26 cellular contexts compared by ENCODE assay signal in the genomic region with DNA sequence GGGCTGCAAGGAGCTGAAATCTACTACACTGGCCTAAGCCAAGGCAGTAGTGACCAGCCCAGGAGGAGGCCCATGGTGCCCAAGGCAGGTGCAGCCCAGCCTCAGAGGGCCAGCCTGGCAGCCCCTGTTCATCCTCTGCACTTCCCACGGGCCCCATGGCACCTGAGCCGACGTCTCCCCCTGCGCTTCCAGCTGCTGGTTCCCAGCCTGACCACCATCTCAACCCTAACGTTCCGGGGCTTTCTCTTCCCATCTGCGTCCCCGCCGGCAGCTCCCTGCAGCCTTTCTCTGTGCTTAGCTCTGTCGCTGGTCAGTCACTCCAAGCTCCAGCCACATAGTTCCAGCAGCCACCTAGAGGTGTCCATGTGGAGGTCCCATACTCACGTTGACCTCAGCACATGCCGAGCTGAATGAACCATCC.
A peak's percentile ranks its signal among the peaks of the same experiment; 100 is the strongest.
DNase-seq lines count a peak whose midpoint lies in the region; ATAC-seq, FAIRE-seq and TF ChIP-seq lines count a peak whose summit lies in the region.
"Had no signal": no experiment of that assay in that cellular context is flagged by ENCODE, and none has a peak within 500 bp of the region (broad histone marks: within the 10 kb centered on the region; RNA-seq: fewer than 3 reads in every experiment).

No MANE protein-coding gene starts in this region.

- H4K91ac ChIP-seq in neuronal stem cell (ENCODE audit: low read depth, low read length, poor library complexity): peak overlapping the region; percentile 79

- no CpG with 5 or more reads among the region's 12 CpGs for WGBS in neuronal stem cell (ENCODE audit: extremely low coverage in 2 of 2, insufficient read length in 2 of 2, insufficient replicate concordance in 1 of 2), 2 donors

- H3K4me3 ChIP-seq in kidney (ENCODE audit: low read length in 2 of 2): no peak overlapping the region
- no peak overlapping the region for H3K4me3 ChIP-seq in neuronal stem cell (ENCODE audit: low read length in 2 of 2)
- H3K4me3 ChIP-seq in tibial artery: no peak overlapping the region

- ATAC-seq in Right ventricle myocardium inferior (no peak), GM18861 (IDR thresholded peaks at IDR 0.05; ENCODE audit: unreplicated experiment) (no peak)
- ATAC-seq: Panc1 had no signal

- H3K9me3 ChIP-seq in kidney (ENCODE audit: control insufficient read depth in 1 of 2, low read length in 2 of 2) (no peaks in the 10 kb centered on the region), neuronal stem cell (replicated peaks in 1 of 2; ENCODE audit: control insufficient read depth in 2 of 2, insufficient read depth in 1 of 2, low read depth in 1 of 2, low read length in 2 of 2) (no peaks in the 10 kb centered on the region), tibial artery (no peaks in the 10 kb centered on the region)

- H3K4me3 Mint-ChIP-seq in HFFc6: no peak overlapping the region
- H3K4me3 Mint-ChIP-seq: CD8-positive, alpha-beta memory T cell had no signal

- no peak overlapping the region for H3K27ac ChIP-seq in kidney (ENCODE audit: low read depth in 2 of 2, low read length in 2 of 2)
- no peak overlapping the region for H3K27ac ChIP-seq in neuronal stem cell (replicated peaks; ENCODE audit: low read length)
- no peak overlapping the region for H3K27ac ChIP-seq in tibial artery
- H3K27ac ChIP-seq: C4-2B had no signal

- no peak for TF ChIP-seq CTCF in kidney (IDR thresholded peaks at IDR 0.05; ENCODE audit: borderline replicate concordance, extremely low read depth, insufficient read depth)
- TF ChIP-seq CTCF in tibial artery (IDR thresholded peaks at IDR 0.05): no peak
- no peak for TF ChIP-seq CTCF in HFFc6 (IDR thresholded peaks at IDR 0.05)

- H3K4ac ChIP-seq in neuronal stem cell (ENCODE audit: low read length): no peak overlapping the region

- DNase-seq in cardiac septum (ENCODE audit: low spot score): peak; percentile 69
- DNase-seq in Right ventricle myocardium inferior (ENCODE audit: missing footprints): no peak
- peak; percentile 63 for DNase-seq in kidney
- DNase-seq in neuronal stem cell (ENCODE audit: low spot score): no peak
- peak; percentile 16 to 63 for DNase-seq in tibial artery
- DNase-seq in NCI-H2107 treated with DMSO at 0.1 percent for 48 hours (lab: John Stamatoyannopoulos, UW; ENCODE audit: unreplicated experiment): no peak
- no peak for DNase-seq in HFFc6
- DNase-seq: AML-193; Calu3; CD8-positive, alpha-beta memory T cell; DMS153; Karpas-422; MV-4-11; NCI-H1105 treated with DMSO at 0.1 percent for 48 hours; NCI-H2029 treated with DMSO at 0.1 percent for 48 hours; NCI-H2171; NCI-H345; NCI-H524; NCI-H82 had no signal

- H3K18ac ChIP-seq in neuronal stem cell (ENCODE audit: low read length): peak overlapping the region; percentile 71

- H3K9me3 Mint-ChIP-seq in HFFc6: no peaks in the 10 kb centered on the region
- H3K9me3 Mint-ChIP-seq: CD8-positive, alpha-beta memory T cell had no signal

- peak overlapping the region; percentile 48 for H2AK5ac ChIP-seq in neuronal stem cell (ENCODE audit: low read depth, low read length)

- no peak overlapping the region for H2BK15ac ChIP-seq in neuronal stem cell (ENCODE audit: low read length)

- intact Hi-C loops in cardiac septum (cut with DNase I): no loop called here
- intact Hi-C loops in Right ventricle myocardium inferior (cut with DNase I): no loop called here
- intact Hi-C loops in kidney (cut with DNase I): loop anchor here (10.0 kb wide), 1 partner anchor 277 kb away; no protein-coding TSS in a partner anchor
- intact Hi-C loops in tibial artery (cut with DNase I; ENCODE audit: low total_unique reads): no loop called here

- peak overlapping the region; percentile 36 for H3K23ac ChIP-seq in neuronal stem cell (ENCODE audit: low read depth, low read length, poor library complexity)

- peak overlapping the region; percentile 27 for H4K8ac ChIP-seq in neuronal stem cell (ENCODE audit: low read depth, low read length)

- no peak for FAIRE-seq in kidney (lab: Jason Lieb, UNC)
- FAIRE-seq: GM12892, GM18507, GM19239, H54 had no signal

- H2BK5ac ChIP-seq in neuronal stem cell (ENCODE audit: low read length): no peak overlapping the region

- H3K36me3 ChIP-seq in kidney (ENCODE audit: control insufficient read depth in 1 of 2, insufficient read depth in 2 of 2, low read length in 2 of 2) (no peaks in the 10 kb centered on the region), neuronal stem cell (replicated peaks in 1 of 2; ENCODE audit: control insufficient read depth in 2 of 2, insufficient read depth in 2 of 2, low read length in 2 of 2) (peaks cover 7 to 8% of the 10 kb centered on the region in 2 donors), tibial artery (peaks cover 8 to 22% (median 16%) of the 10 kb centered on the region in 3 donors)

- H3K9ac ChIP-seq in kidney (ENCODE audit: low read length in 2 of 2) (no peak overlapping the region), neuronal stem cell (ENCODE audit: low read depth, low read length, poor library complexity) (no peak overlapping the region)

- no peaks in the 10 kb centered on the region for H3K79me1 ChIP-seq in neuronal stem cell (ENCODE audit: low read depth, low read length)

- H3K27me3 ChIP-seq in neuronal stem cell (ENCODE audit: control insufficient read depth in 3 of 3, insufficient read depth in 3 of 3, low read depth in 1 of 3, low read length in 3 of 3): peaks cover 0 to 4% (median 0%) of the 10 kb centered on the region in 3 experiments
- H3K27me3 ChIP-seq in tibial artery: peaks cover 0 to 38% of the 10 kb centered on the region in 2 donors

- no peaks in the 10 kb centered on the region for H3K36me3 Mint-ChIP-seq in HFFc6 (ENCODE audit: low read depth)

- no peak overlapping the region for H3K4me2 ChIP-seq in neuronal stem cell (ENCODE audit: insufficient read depth, low read length, poor library complexity, severe bottlenecking)

- H2BK120ac ChIP-seq in neuronal stem cell (ENCODE audit: low read depth, low read length): no peak overlapping the region

- no peaks in the 10 kb centered on the region for H3K4me1 Mint-ChIP-seq in HFFc6 (ENCODE audit: low read depth)

- no peaks in the 10 kb centered on the region for H3K4me1 ChIP-seq in kidney (ENCODE audit: control insufficient read depth in 1 of 2, insufficient read depth in 1 of 2, low read depth in 1 of 2, low read length in 2 of 2)
- peaks cover 0 to 2% of the 10 kb centered on the region in 2 donors for H3K4me1 ChIP-seq in neuronal stem cell (ENCODE audit: control insufficient read depth in 2 of 2, insufficient read depth in 1 of 2, low read depth in 1 of 2, low read length in 2 of 2)
- no peaks in the 10 kb centered on the region for H3K4me1 ChIP-seq in tibial artery

- H3K14ac ChIP-seq in neuronal stem cell (ENCODE audit: low read length): peak overlapping the region; percentile 60

- H3K27ac Mint-ChIP-seq in HFFc6: no peak overlapping the region

- H2BK12ac ChIP-seq in neuronal stem cell (ENCODE audit: low read length): no peak overlapping the region

- H3K27me3 Mint-ChIP-seq in HFFc6 (ENCODE audit: insufficient read depth): peaks cover 31% of the 10 kb centered on the region

- no peak overlapping the region for H2AFZ ChIP-seq in neuronal stem cell (ENCODE audit: low read length)

Comparison
In these comparisons a context has a peak if more than half of its experiments do, and no peak if none do; other contexts are left out.
1. DNase-seq: peak in cardiac septum (single experiment), kidney (single experiment) and tibial artery (2 of 2); none in Right ventricle myocardium inferior (single experiment), neuronal stem cell (single experiment), NCI-H2107 treated with DMSO at 0.1 percent for 48 hours (single experiment) and HFFc6 (single experiment).